ENCODE assay signal across 1 cellular context in the genomic region with DNA sequence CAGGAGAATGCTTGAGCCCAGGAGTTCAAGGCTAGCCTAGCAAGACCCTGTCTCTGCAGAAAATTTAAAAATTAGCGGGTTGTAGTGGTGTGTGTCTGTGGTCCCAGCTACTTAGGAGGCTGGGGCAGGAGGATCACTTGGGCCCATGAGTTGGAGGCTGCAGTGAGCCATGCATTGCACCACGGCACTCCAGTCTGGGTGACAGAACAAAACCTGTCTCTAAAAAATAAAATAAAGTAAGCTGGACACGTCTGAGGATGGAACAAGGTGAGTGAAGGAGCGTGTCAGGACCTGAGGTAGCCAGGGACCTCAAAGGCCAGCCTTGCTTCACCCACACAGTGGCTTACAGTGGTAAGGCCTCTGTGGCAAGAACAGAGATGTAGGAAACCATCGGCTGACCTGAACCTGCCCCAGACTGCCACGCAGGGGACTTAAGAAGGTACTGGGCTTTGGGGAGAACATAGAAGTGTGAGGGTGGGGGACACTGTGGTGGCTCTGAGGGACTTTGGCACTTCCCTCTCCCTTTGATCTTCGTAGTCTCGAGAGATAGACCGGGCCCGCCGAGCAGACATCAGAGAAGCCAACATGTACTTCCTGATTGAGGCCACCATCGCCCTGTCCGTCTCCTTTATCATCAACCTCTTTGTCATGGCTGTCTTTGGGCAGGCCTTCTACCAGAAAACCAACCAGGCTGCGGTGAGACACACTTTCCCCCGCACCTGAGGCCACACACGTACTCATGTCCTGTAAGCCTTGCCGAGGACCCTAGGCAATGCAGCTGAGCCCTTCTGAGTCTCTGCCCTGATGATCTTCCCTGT.
TF ChIP-seq lines count a peak whose summit lies in the region.

No MANE protein-coding gene starts in this region.

TF ChIP-seq in IMR-90, 13 proteins besides CTCF, POLR2A, EP300 and RAD21:
- TF ChIP-seq SMC3 (IDR thresholded peaks at IDR 0.05; ENCODE audit: low read depth, low read length) (no peak), BHLHE40 (IDR thresholded peaks at IDR 0.05; ENCODE audit: low read depth, low read length) (no peak), RFX5 (IDR thresholded peaks at IDR 0.05; ENCODE audit: low read depth, low read length) (no peak), NFE2L2 (IDR thresholded peaks at IDR 0.05; ENCODE audit: low read depth, low read length) (no peak), CEBPB (IDR thresholded peaks at IDR 0.05; ENCODE audit: low read depth, low read length) (no peak), MAZ (IDR thresholded peaks at IDR 0.05; ENCODE audit: borderline replicate concordance, low read depth, low read length) (no peak), FOS (IDR thresholded peaks at IDR 0.05; ENCODE audit: low read depth, low read length) (no peak), MAFK (IDR thresholded peaks at IDR 0.05; ENCODE audit: low read depth, low read length) (no peak), CHD1 (IDR thresholded peaks at IDR 0.05; ENCODE audit: low read depth, low read length) (no peak), RCOR1 (IDR thresholded peaks at IDR 0.05; ENCODE audit: insufficient replicate concordance, low read length) (no peak), MXI1 (IDR thresholded peaks at IDR 0.05; ENCODE audit: borderline replicate concordance, low read depth, low read length) (no peak)
- TF ChIP-seq, protein P1, sequence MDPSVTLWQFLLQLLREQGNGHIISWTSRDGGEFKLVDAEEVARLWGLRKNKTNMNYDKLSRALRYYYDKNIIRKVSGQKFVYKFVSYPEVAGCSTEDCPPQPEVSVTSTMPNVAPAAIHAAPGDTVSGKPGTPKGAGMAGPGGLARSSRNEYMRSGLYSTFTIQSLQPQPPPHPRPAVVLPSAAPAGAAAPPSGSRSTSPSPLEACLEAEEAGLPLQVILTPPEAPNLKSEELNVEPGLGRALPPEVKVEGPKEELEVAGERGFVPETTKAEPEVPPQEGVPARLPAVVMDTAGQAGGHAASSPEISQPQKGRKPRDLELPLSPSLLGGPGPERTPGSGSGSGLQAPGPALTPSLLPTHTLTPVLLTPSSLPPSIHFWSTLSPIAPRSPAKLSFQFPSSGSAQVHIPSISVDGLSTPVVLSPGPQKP (IDR thresholded peaks at IDR 0.05; ENCODE audit: borderline replicate concordance, low read depth, low read length) = no peak
- TF ChIP-seq, protein P2, sequence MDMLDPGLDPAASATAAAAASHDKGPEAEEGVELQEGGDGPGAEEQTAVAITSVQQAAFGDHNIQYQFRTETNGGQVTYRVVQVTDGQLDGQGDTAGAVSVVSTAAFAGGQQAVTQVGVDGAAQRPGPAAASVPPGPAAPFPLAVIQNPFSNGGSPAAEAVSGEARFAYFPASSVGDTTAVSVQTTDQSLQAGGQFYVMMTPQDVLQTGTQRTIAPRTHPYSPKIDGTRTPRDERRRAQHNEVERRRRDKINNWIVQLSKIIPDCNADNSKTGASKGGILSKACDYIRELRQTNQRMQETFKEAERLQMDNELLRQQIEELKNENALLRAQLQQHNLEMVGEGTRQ (IDR thresholded peaks at IDR 0.05; ENCODE audit: low read depth, low read length) = no peak
